In the genomic region with DNA sequence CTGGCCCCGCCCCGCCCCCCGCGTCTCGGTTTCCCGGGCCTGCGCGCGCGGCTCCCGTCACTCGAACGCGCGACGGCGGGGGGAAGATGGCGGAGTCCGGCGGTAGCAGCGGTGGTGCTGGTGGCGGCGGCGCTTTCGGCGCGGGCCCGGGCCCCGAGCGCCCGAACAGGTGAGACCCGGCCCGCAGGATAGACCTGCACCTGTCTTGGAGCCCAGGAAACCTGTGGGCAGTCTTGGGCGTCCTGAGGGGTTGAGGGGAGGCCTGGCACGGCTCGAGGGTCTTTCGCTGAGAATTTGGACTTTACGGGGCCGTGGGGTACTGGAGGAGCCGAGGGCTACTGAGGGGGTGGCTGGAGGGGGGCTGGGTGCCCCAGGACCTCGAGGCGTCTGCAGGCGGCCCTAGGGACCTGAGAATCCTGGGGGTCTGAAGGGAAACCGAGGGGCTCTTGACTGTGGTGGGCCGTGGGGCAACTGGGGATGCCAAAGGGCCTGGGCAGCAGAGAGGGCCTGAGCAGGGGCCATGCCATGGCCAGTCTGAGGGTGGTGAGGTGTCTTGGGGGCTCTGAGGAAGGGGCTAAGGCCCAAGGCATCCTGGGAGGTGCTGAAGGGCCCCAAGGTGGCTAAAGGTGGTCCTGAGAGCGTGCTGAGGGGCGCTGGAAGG, we compare ENCODE assay signal across 1 cellular context.
TF ChIP-seq lines count a peak whose summit lies in the region.

Gene KLHL26, plus strand, starts transcription at position 60 of the 661 bp plus-strand sequence. Its CDS starts 27 bp downstream, at position 87.

TF ChIP-seq in HepG2, 621 proteins besides CTCF, POLR2A, EP300 and RAD21 (continued from another document and continues in another):
- TF ChIP-seq, protein P1, sequence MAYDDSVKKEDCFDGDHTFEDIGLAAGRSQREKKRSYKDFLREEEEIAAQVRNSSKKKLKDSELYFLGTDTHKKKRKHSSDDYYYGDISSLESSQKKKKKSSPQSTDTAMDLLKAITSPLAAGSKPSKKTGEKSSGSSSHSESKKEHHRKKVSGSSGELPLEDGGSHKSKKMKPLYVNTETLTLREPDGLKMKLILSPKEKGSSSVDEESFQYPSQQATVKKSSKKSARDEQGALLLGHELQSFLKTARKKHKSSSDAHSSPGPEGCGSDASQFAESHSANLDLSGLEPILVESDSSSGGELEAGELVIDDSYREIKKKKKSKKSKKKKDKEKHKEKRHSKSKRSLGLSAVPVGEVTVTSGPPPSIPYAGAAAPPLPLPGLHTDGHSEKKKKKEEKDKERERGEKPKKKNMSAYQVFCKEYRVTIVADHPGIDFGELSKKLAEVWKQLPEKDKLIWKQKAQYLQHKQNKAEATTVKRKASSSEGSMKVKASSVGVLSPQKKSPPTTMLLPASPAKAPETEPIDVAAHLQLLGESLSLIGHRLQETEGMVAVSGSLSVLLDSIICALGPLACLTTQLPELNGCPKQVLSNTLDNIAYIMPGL (CRISPR knock-in tag; IDR thresholded peaks at IDR 0.05; ENCODE audit: borderline replicate concordance in 1 of 2, low read depth in 1 of 2): 0 out of 4 replicates have a peak, but pooled peaks of 1 of the 2 experiments have one; percentile 34
- no peak for TF ChIP-seq SMAD1 (CRISPR knock-in tag; IDR thresholded peaks at IDR 0.05; ENCODE audit: borderline replicate concordance, low read depth)
- TF ChIP-seq PHF8 (CRISPR knock-in tag; IDR thresholded peaks at IDR 0.05): peak; percentile 68; the same call in 1 of the 2 replicates
- peak; percentile 59; the same call in 1 of the 2 replicates for TF ChIP-seq HOXA3 (CRISPR knock-in tag; IDR thresholded peaks at IDR 0.05)
- TF ChIP-seq, protein P2, sequence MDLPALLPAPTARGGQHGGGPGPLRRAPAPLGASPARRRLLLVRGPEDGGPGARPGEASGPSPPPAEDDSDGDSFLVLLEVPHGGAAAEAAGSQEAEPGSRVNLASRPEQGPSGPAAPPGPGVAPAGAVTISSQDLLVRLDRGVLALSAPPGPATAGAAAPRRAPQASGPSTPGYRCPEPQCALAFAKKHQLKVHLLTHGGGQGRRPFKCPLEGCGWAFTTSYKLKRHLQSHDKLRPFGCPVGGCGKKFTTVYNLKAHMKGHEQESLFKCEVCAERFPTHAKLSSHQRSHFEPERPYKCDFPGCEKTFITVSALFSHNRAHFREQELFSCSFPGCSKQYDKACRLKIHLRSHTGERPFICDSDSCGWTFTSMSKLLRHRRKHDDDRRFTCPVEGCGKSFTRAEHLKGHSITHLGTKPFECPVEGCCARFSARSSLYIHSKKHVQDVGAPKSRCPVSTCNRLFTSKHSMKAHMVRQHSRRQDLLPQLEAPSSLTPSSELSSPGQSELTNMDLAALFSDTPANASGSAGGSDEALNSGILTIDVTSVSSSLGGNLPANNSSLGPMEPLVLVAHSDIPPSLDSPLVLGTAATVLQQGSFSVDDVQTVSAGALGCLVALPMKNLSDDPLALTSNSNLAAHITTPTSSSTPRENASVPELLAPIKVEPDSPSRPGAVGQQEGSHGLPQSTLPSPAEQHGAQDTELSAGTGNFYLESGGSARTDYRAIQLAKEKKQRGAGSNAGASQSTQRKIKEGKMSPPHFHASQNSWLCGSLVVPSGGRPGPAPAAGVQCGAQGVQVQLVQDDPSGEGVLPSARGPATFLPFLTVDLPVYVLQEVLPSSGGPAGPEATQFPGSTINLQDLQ (CRISPR knock-in tag; IDR thresholded peaks at IDR 0.05): no peak
- TF ChIP-seq ZNF34 (CRISPR knock-in tag; IDR thresholded peaks at IDR 0.05; ENCODE audit: borderline replicate concordance): no peak
- TF ChIP-seq ZNF646 (CRISPR knock-in tag; IDR thresholded peaks at IDR 0.05): no peak
- TF ChIP-seq YEATS4 (CRISPR knock-in tag; IDR thresholded peaks at IDR 0.05; ENCODE audit: borderline replicate concordance): peak; percentile 60; the same call in 1 of the 2 replicates
- 0 out of 2 replicates have a peak, but pooled peaks have one; percentile 11 for TF ChIP-seq ZNF768 (CRISPR knock-in tag; IDR thresholded peaks at IDR 0.05)
- no peak for TF ChIP-seq ATM (IDR thresholded peaks at IDR 0.05; ENCODE audit: borderline replicate concordance)
- TF ChIP-seq NR0B2 (CRISPR knock-in tag; IDR thresholded peaks at IDR 0.05): no peak
- TF ChIP-seq KAT8 (CRISPR knock-in tag; IDR thresholded peaks at IDR 0.05): peak; percentile 36; the same call in 1 of the 2 replicates
- no peak for TF ChIP-seq NRL (CRISPR knock-in tag; IDR thresholded peaks at IDR 0.05; ENCODE audit: borderline replicate concordance)
- TF ChIP-seq SALL1 (CRISPR knock-in tag; IDR thresholded peaks at IDR 0.05): 0 out of 2 replicates have a peak, but pooled peaks have one; percentile 15
- no peak for TF ChIP-seq ATF2 (CRISPR knock-in tag; IDR thresholded peaks at IDR 0.05)
- TF ChIP-seq BHLHE40 (IDR thresholded peaks at IDR 0.05; ENCODE audit: low read length): no peak
- peak; percentile 60; the same call in 1 of the 2 replicates for TF ChIP-seq ZNF605 (CRISPR knock-in tag; IDR thresholded peaks at IDR 0.05)
- no peak for TF ChIP-seq ZKSCAN8 (CRISPR knock-in tag; IDR thresholded peaks at IDR 0.05; ENCODE audit: borderline replicate concordance)
- TF ChIP-seq POLR2AphosphoS5 (IDR thresholded peaks at IDR 0.05; ENCODE audit: low read depth, low read length): peak; percentile 45; the same call in 1 of the 2 replicates
- TF ChIP-seq CREB1 (IDR thresholded peaks at IDR 0.05): 0 out of 2 replicates have a peak, but pooled peaks have one; percentile 3
- no peak for TF ChIP-seq CREB1 (CRISPR knock-in tag; IDR thresholded peaks at IDR 0.05)
- no peak for TF ChIP-seq HDAC2 (CRISPR knock-in tag; IDR thresholded peaks at IDR 0.05)
- TF ChIP-seq, protein P3, sequence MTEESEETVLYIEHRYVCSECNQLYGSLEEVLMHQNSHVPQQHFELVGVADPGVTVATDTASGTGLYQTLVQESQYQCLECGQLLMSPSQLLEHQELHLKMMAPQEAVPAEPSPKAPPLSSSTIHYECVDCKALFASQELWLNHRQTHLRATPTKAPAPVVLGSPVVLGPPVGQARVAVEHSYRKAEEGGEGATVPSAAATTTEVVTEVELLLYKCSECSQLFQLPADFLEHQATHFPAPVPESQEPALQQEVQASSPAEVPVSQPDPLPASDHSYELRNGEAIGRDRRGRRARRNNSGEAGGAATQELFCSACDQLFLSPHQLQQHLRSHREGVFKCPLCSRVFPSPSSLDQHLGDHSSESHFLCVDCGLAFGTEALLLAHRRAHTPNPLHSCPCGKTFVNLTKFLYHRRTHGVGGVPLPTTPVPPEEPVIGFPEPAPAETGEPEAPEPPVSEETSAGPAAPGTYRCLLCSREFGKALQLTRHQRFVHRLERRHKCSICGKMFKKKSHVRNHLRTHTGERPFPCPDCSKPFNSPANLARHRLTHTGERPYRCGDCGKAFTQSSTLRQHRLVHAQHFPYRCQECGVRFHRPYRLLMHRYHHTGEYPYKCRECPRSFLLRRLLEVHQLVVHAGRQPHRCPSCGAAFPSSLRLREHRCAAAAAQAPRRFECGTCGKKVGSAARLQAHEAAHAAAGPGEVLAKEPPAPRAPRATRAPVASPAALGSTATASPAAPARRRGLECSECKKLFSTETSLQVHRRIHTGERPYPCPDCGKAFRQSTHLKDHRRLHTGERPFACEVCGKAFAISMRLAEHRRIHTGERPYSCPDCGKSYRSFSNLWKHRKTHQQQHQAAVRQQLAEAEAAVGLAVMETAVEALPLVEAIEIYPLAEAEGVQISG (CRISPR knock-in tag; IDR thresholded peaks at IDR 0.05): peak; percentile 47; the same call in 1 of the 2 replicates
- TF ChIP-seq, protein P4, sequence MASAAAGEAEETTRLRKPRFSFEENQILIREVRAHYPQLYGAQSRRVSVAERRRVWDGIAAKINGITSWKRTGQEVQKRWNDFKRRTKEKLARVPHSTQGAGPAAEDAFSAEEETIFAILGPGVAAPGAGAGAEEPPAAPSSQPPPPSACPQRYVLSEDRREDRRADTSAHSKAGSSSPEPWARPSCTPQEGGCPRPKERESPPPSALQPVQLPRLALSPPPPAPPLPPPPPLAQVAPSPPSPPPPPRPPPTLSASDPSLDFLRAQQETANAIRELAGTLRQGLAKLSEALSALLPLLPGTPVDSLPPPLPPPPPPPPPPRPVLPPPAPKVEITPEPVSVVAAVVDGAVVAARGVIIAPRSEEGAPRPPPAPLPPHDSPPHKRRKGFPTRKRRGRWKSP (CRISPR knock-in tag; IDR thresholded peaks at IDR 0.05): 0 out of 2 replicates have a peak, but pooled peaks have one; percentile 18
- 0 out of 2 replicates have a peak, but pooled peaks have one; percentile 49 for TF ChIP-seq HOXA9 (CRISPR knock-in tag; IDR thresholded peaks at IDR 0.05; ENCODE audit: borderline replicate concordance)
- TF ChIP-seq RFX1 (IDR thresholded peaks at IDR 0.05): no peak
- TF ChIP-seq, protein P5, sequence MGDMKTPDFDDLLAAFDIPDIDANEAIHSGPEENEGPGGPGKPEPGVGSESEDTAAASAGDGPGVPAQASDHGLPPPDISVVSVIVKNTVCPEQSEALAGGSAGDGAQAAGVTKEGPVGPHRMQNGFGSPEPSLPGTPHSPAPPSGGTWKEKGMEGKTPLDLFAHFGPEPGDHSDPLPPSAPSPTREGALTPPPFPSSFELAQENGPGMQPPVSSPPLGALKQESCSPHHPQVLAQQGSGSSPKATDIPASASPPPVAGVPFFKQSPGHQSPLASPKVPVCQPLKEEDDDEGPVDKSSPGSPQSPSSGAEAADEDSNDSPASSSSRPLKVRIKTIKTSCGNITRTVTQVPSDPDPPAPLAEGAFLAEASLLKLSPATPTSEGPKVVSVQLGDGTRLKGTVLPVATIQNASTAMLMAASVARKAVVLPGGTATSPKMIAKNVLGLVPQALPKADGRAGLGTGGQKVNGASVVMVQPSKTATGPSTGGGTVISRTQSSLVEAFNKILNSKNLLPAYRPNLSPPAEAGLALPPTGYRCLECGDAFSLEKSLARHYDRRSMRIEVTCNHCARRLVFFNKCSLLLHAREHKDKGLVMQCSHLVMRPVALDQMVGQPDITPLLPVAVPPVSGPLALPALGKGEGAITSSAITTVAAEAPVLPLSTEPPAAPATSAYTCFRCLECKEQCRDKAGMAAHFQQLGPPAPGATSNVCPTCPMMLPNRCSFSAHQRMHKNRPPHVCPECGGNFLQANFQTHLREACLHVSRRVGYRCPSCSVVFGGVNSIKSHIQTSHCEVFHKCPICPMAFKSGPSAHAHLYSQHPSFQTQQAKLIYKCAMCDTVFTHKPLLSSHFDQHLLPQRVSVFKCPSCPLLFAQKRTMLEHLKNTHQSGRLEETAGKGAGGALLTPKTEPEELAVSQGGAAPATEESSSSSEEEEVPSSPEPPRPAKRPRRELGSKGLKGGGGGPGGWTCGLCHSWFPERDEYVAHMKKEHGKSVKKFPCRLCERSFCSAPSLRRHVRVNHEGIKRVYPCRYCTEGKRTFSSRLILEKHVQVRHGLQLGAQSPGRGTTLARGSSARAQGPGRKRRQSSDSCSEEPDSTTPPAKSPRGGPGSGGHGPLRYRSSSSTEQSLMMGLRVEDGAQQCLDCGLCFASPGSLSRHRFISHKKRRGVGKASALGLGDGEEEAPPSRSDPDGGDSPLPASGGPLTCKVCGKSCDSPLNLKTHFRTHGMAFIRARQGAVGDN (CRISPR knock-in tag; IDR thresholded peaks at IDR 0.05): peak; percentile 81
- TF ChIP-seq ZNF883 (CRISPR knock-in tag; IDR thresholded peaks at IDR 0.05; ENCODE audit: not compliant biosample characterization): peak; percentile 52
- peak; percentile 60 for TF ChIP-seq ZFY (CRISPR knock-in tag; IDR thresholded peaks at IDR 0.05)
- TF ChIP-seq REXO4 (CRISPR knock-in tag; IDR thresholded peaks at IDR 0.05; ENCODE audit: borderline replicate concordance): peak; percentile 53; the same call in 1 of the 2 replicates
